In genomic region chr1:155225404-155225759, GRCh38 we compare ENCODE assay signal across 6 cellular contexts. TPM values are rescaled to one million over a fixed set of nuclear protein-coding genes. Genes with fewer than 3 reads are reported as not detected.
DNase-seq lines count a peak whose midpoint lies in the region; ATAC-seq and TF ChIP-seq lines count a peak whose summit lies in the region.
"Not testable (repeated sequence)": the region's sequence is repeated elsewhere in the genome, so short reads cannot be mapped to it uniquely, and the experiment has no call there.

No MANE protein-coding gene starts in this region.

- not testable (repeated sequence) for H3K36me3 Mint-ChIP-seq in activated T-cell treated with anti-CD3 and anti-CD28 coated beads, Interleukin-2, amount 50 U/mL, for 72 hours (ENCODE audit: insufficient read depth in 2 of 2); dendritic cell treated with granulocyte-macrophage colony-stimulating factor and Interleukin-4, amounts not matched to agents 40 ng/mL and 50 ng/mL, for 4 days (ENCODE audit: low read depth); type B pancreatic cell

- TF ChIP-seq RAD21 in neural cell (conservative IDR thresholded peaks at IDR 0.05): not testable (repeated sequence)

- intact Hi-C loops in dendritic cell treated with granulocyte-macrophage colony-stimulating factor and Interleukin-4, amounts not matched to agents 40 ng/mL and 50 ng/mL, for 4 days (cut with micrococcal nuclease): loop anchor here (5.0 kb wide), 1 partner anchor 48 kb away; no protein-coding TSS in a partner anchor

- POLR2A ChIA-PET in RWPE1 (lab: Yijun Ruan, JAX; ENCODE audit: low non-redundant PET): not testable (repeated sequence)

- DNase-seq in GM12864 (ENCODE audit: low read depth); RWPE1 (ENCODE audit: low spot score); activated T-cell treated with anti-CD3 and anti-CD28 coated beads, Interleukin-2, amount 50 U/mL, for 72 hours; type B pancreatic cell (ENCODE audit: extremely low spot score, unreplicated experiment): not testable (repeated sequence)

- H3K27me3 Mint-ChIP-seq in activated T-cell treated with anti-CD3 and anti-CD28 coated beads, Interleukin-2, amount 50 U/mL, for 72 hours (ENCODE audit: low read depth); dendritic cell treated with granulocyte-macrophage colony-stimulating factor and Interleukin-4, amounts not matched to agents 40 ng/mL and 50 ng/mL, for 4 days; type B pancreatic cell: not testable (repeated sequence)

- not testable (repeated sequence) for H3K9ac ChIP-seq in neural cell (ENCODE audit: low read length)

- H3K9me3 Mint-ChIP-seq in activated T-cell treated with anti-CD3 and anti-CD28 coated beads, Interleukin-2, amount 50 U/mL, for 72 hours; dendritic cell treated with granulocyte-macrophage colony-stimulating factor and Interleukin-4, amounts not matched to agents 40 ng/mL and 50 ng/mL, for 4 days; type B pancreatic cell: not testable (repeated sequence)

- not testable (repeated sequence) for H3K9me3 ChIP-seq in neural cell (ENCODE audit: low read length)

- H3K4me2 ChIP-seq in neural cell (ENCODE audit: low read length): not testable (repeated sequence)

- H3K4me3 Mint-ChIP-seq in activated T-cell treated with anti-CD3 and anti-CD28 coated beads, Interleukin-2, amount 50 U/mL, for 72 hours: peak overlapping the region; percentile 81 to 95
- H3K4me3 Mint-ChIP-seq in dendritic cell treated with granulocyte-macrophage colony-stimulating factor and Interleukin-4, amounts not matched to agents 40 ng/mL and 50 ng/mL, for 4 days: not testable (repeated sequence)
- H3K4me3 Mint-ChIP-seq in type B pancreatic cell: peak overlapping the region; percentile 94

- peak overlapping the region; percentile 90 for H3K27ac ChIP-seq in RWPE1
- not testable (repeated sequence) for H3K27ac ChIP-seq in neural cell (ENCODE audit: low read length)

- H3K9me2 ChIP-seq in neural cell (ENCODE audit: insufficient read depth, low read length): not testable (repeated sequence)

- H3K27ac Mint-ChIP-seq in activated T-cell treated with anti-CD3 and anti-CD28 coated beads, Interleukin-2, amount 50 U/mL, for 72 hours: peak overlapping the region; percentile 76
- H3K27ac Mint-ChIP-seq in dendritic cell treated with granulocyte-macrophage colony-stimulating factor and Interleukin-4, amounts not matched to agents 40 ng/mL and 50 ng/mL, for 4 days: peak overlapping the region; percentile 93
- peak overlapping the region; percentile 87 for H3K27ac Mint-ChIP-seq in type B pancreatic cell

- CTCF ChIA-PET in RWPE1 (lab: Yijun Ruan, JAX): interaction anchor here (1.1 to 2.2 kb wide), 3 partner anchors 18 to 52 kb away, joined by 5 to 22 read pairs (median 7); partner anchors contain the start of genes KRTCAP2 and THBS3

- H3K27me3 ChIP-seq in neural cell (ENCODE audit: insufficient read depth, low read depth, low read length): not testable (repeated sequence)

- not testable (repeated sequence) for TF ChIP-seq EP300 in neural cell (conservative IDR thresholded peaks at IDR 0.05; ENCODE audit: poor library complexity, severe bottlenecking)

- not testable (repeated sequence) for H3F3A ChIP-seq in neural cell (ENCODE audit: insufficient read depth, low read length, poor library complexity, severe bottlenecking)

- TF ChIP-seq CTCF in GM12864 (IDR thresholded peaks at IDR 0.05; ENCODE audit: low read depth, low read length, missing control alignments); RWPE1 (conservative IDR thresholded peaks at IDR 0.05; ENCODE audit: low read depth); neural cell (IDR thresholded peaks at IDR 0.05; ENCODE audit: poor library complexity, severe bottlenecking); type B pancreatic cell (conservative IDR thresholded peaks at IDR 0.05): not testable (repeated sequence)

- not testable (repeated sequence) for H2AFZ ChIP-seq in neural cell (ENCODE audit: low read depth, low read length)

- not testable (repeated sequence) for ATAC-seq in activated T-cell treated with anti-CD3 and anti-CD28 coated beads, Interleukin-2, amount 50 U/mL, for 72 hours (replicated peaks in 1 of 2)

- H3K79me2 ChIP-seq in neural cell (replicated peaks; ENCODE audit: insufficient read depth, low read length): peaks cover 11% of the 10 kb centered on the region

- H4K20me1 ChIP-seq in neural cell (ENCODE audit: insufficient read depth): not testable (repeated sequence)

- H3K4me3 ChIP-seq in GM12864 (ENCODE audit: low read depth, low read length): peak overlapping the region; percentile 87
- H3K4me3 ChIP-seq in neural cell (ENCODE audit: low read length): peak overlapping the region; percentile 92

- peaks cover 38% of the 10 kb centered on the region for H3K4me1 Mint-ChIP-seq in activated T-cell treated with anti-CD3 and anti-CD28 coated beads, Interleukin-2, amount 50 U/mL, for 72 hours (ENCODE audit: low read depth)
- H3K4me1 Mint-ChIP-seq in dendritic cell treated with granulocyte-macrophage colony-stimulating factor and Interleukin-4, amounts not matched to agents 40 ng/mL and 50 ng/mL, for 4 days (ENCODE audit: low read depth): peaks cover 57% of the 10 kb centered on the region
- peaks cover 24% of the 10 kb centered on the region for H3K4me1 Mint-ChIP-seq in type B pancreatic cell (ENCODE audit: unreplicated experiment)

- H3K36me3 ChIP-seq in neural cell (ENCODE audit: insufficient read depth, low read length): not testable (repeated sequence)

RNA-seq across cellular contexts. Expression of gene MTX1, which starts 16.9 kb away (rescaled TPM):
- total RNA-seq in activated T-cell treated with anti-CD3 and anti-CD28 coated beads, Interleukin-2, amount 50 U/mL, for 72 hours: 10 to 100 TPM; 25.5 to 27.4 TPM
- 48.0 and 55.0 TPM in 2 replicates for polyA plus RNA-seq in neural cell
- polyA minus RNA-seq in neural cell: 19.6 and 23.1 TPM in 2 replicates
- total RNA-seq in type B pancreatic cell (ENCODE audit: low replicate concordance): 34.0 and 44.2 TPM in 2 replicates

RNA-seq across cellular contexts. Expression of gene THBS3, which starts 17.7 kb away (rescaled TPM):
- total RNA-seq in activated T-cell treated with anti-CD3 and anti-CD28 coated beads, Interleukin-2, amount 50 U/mL, for 72 hours: 10 to 100 TPM; 24.7 to 28.7 TPM
- polyA plus RNA-seq in neural cell: 99.6 and 126 TPM in 2 replicates
- 55.0 and 58.9 TPM in 2 replicates for polyA minus RNA-seq in neural cell
- 23.2 and 28.0 TPM in 2 replicates for total RNA-seq in type B pancreatic cell (ENCODE audit: low replicate concordance)

RNA-seq across cellular contexts. Expression of gene ENTREP3, which starts 29.9 kb away (rescaled TPM):
- 10 to 100 TPM; 30.7 to 33.8 TPM for total RNA-seq in activated T-cell treated with anti-CD3 and anti-CD28 coated beads, Interleukin-2, amount 50 U/mL, for 72 hours
- 9.8 and 11.1 TPM in 2 replicates for polyA plus RNA-seq in neural cell
- polyA minus RNA-seq in neural cell: 8.0 and 8.6 TPM in 2 replicates
- 37.4 and 55.7 TPM in 2 replicates for total RNA-seq in type B pancreatic cell (ENCODE audit: low replicate concordance)

RNA-seq across cellular contexts. Expression of gene SCAMP3, which starts 36.8 kb away (rescaled TPM):
- total RNA-seq in activated T-cell treated with anti-CD3 and anti-CD28 coated beads, Interleukin-2, amount 50 U/mL, for 72 hours: 100 to 1,000 TPM; 112 to 114 TPM
- 34.6 and 50.0 TPM in 2 replicates for polyA plus RNA-seq in neural cell
- 26.3 and 29.4 TPM in 2 replicates for polyA minus RNA-seq in neural cell
- total RNA-seq in type B pancreatic cell (ENCODE audit: low replicate concordance): 52.0 and 58.7 TPM in 2 replicates

RNA-seq across cellular contexts. Expression of gene CLK2, which starts 47.9 kb away (rescaled TPM):
- 10 to 100 TPM; 72.4 to 77.9 TPM for total RNA-seq in activated T-cell treated with anti-CD3 and anti-CD28 coated beads, Interleukin-2, amount 50 U/mL, for 72 hours
- 44.4 and 57.7 TPM in 2 replicates for polyA plus RNA-seq in neural cell
- 35.1 and 39.0 TPM in 2 replicates for polyA minus RNA-seq in neural cell
- total RNA-seq in type B pancreatic cell (ENCODE audit: low replicate concordance): 61.5 and 96.8 TPM in 2 replicates
